In genomic region chr3:27454461-27454860, GRCh38 we compare ENCODE assay signal across 23 cellular contexts. TPM values are rescaled to one million over a fixed set of nuclear protein-coding genes. Genes with fewer than 3 reads are reported as not detected.
DNase-seq lines count a peak whose midpoint lies in the region; ATAC-seq lines count a peak whose summit lies in the region.
"Had no signal": no experiment of that assay in that cellular context is flagged by ENCODE, and none has a peak within 500 bp of the region (broad histone marks: within the 10 kb centered on the region; RNA-seq: fewer than 3 reads in every experiment).

No MANE protein-coding gene starts in this region.

- H3K27ac Mint-ChIP-seq in activated naive CD4-positive, alpha-beta T cell treated with anti-CD3 and anti-CD28 coated beads for 36 hours: peak overlapping the region; percentile 82
- H3K27ac Mint-ChIP-seq in activated naive CD4-positive, alpha-beta T cell treated with anti-CD3 and anti-CD28 coated beads, Interleukin-2, amount 10 ng/mL, durations not matched to agents 7 days and 5 days: no peak overlapping the region
- H3K27ac Mint-ChIP-seq in T-cell: peak overlapping the region; percentile 24 to 40
- H3K27ac Mint-ChIP-seq in activated naive CD8-positive, alpha-beta T cell treated with anti-CD3 and anti-CD28 coated beads, Interleukin-2, amount 10 ng/mL, durations not matched to agents 7 days and 5 days: peak overlapping the region; percentile 21
- peak overlapping the region; percentile 34 for H3K27ac Mint-ChIP-seq in stimulated activated effector memory CD8-positive, alpha-beta T cell treated with anti-CD3 and anti-CD28 coated beads, Interleukin-12 subunit alpha, Interleukin-12 subunit beta, amount 100 ng/mL, for 72 hours
- H3K27ac Mint-ChIP-seq: dendritic cell treated with granulocyte-macrophage colony-stimulating factor and Interleukin-4, amounts not matched to agents 40 ng/mL and 50 ng/mL, for 4 days had no signal

- ATAC-seq in T-cell (replicated peaks in 1 of 4) (no peak), HG02610 (IDR thresholded peaks at IDR 0.05; ENCODE audit: unreplicated experiment) (no peak)
- no peak for ATAC-seq in activated naive CD8-positive, alpha-beta T cell treated with anti-CD3 and anti-CD28 coated beads, Interleukin-2, amount 10 ng/mL, durations not matched to agents 7 days and 5 days (ENCODE audit: low read depth)
- peak; percentile 54 for ATAC-seq in stimulated activated effector memory CD8-positive, alpha-beta T cell treated with anti-CD3 and anti-CD28 coated beads, Interleukin-12 subunit alpha, Interleukin-12 subunit beta, amount 100 ng/mL, for 72 hours
- ATAC-seq: gastroesophageal sphincter had no signal

- POLR2A ChIA-PET in T-cell (lab: Charles Lee): no interaction called here
- POLR2A ChIA-PET in activated naive CD8-positive, alpha-beta T cell treated with anti-CD3 and anti-CD28 coated beads, Interleukin-2, amount 10 ng/mL, durations not matched to agents 7 days and 5 days (lab: Charles Lee): no interaction called here

- H3K4me1 Mint-ChIP-seq in activated naive CD4-positive, alpha-beta T cell treated with anti-CD3 and anti-CD28 coated beads for 36 hours (ENCODE audit: low read depth): peaks cover 52% of the 10 kb centered on the region
- H3K4me1 Mint-ChIP-seq in activated naive CD4-positive, alpha-beta T cell treated with anti-CD3 and anti-CD28 coated beads, Interleukin-2, amount 10 ng/mL, durations not matched to agents 7 days and 5 days: peaks cover 24% of the 10 kb centered on the region
- H3K4me1 Mint-ChIP-seq in T-cell: peaks cover 60 to 72% (median 67%) of the 10 kb centered on the region in 3 donors
- peaks cover 17% of the 10 kb centered on the region for H3K4me1 Mint-ChIP-seq in activated naive CD8-positive, alpha-beta T cell treated with anti-CD3 and anti-CD28 coated beads, Interleukin-2, amount 10 ng/mL, durations not matched to agents 7 days and 5 days
- peaks cover 37% of the 10 kb centered on the region for H3K4me1 Mint-ChIP-seq in stimulated activated effector memory CD8-positive, alpha-beta T cell treated with anti-CD3 and anti-CD28 coated beads, Interleukin-12 subunit alpha, Interleukin-12 subunit beta, amount 100 ng/mL, for 72 hours

- H3K9me3 Mint-ChIP-seq in activated naive CD4-positive, alpha-beta T cell treated with anti-CD3 and anti-CD28 coated beads for 36 hours: no peaks in the 10 kb centered on the region
- no peaks in the 10 kb centered on the region for H3K9me3 Mint-ChIP-seq in activated naive CD4-positive, alpha-beta T cell treated with anti-CD3 and anti-CD28 coated beads, Interleukin-2, amount 10 ng/mL, durations not matched to agents 7 days and 5 days
- no peaks in the 10 kb centered on the region for H3K9me3 Mint-ChIP-seq in T-cell
- H3K9me3 Mint-ChIP-seq in activated naive CD8-positive, alpha-beta T cell treated with anti-CD3 and anti-CD28 coated beads, Interleukin-2, amount 10 ng/mL, durations not matched to agents 7 days and 5 days: no peaks in the 10 kb centered on the region
- no peaks in the 10 kb centered on the region for H3K9me3 Mint-ChIP-seq in stimulated activated effector memory CD8-positive, alpha-beta T cell treated with anti-CD3 and anti-CD28 coated beads, Interleukin-12 subunit alpha, Interleukin-12 subunit beta, amount 100 ng/mL, for 72 hours
- H3K9me3 Mint-ChIP-seq: CD14-positive monocyte; dendritic cell treated with granulocyte-macrophage colony-stimulating factor and Interleukin-4, amounts not matched to agents 40 ng/mL and 50 ng/mL, for 4 days; H9; naive B cell had no signal

- no peak overlapping the region for H3K4me3 Mint-ChIP-seq in activated naive CD4-positive, alpha-beta T cell treated with anti-CD3 and anti-CD28 coated beads for 36 hours
- H3K4me3 Mint-ChIP-seq in activated naive CD4-positive, alpha-beta T cell treated with anti-CD3 and anti-CD28 coated beads, Interleukin-2, amount 10 ng/mL, durations not matched to agents 7 days and 5 days: no peak overlapping the region
- H3K4me3 Mint-ChIP-seq in T-cell: no peak overlapping the region
- H3K4me3 Mint-ChIP-seq in activated naive CD8-positive, alpha-beta T cell treated with anti-CD3 and anti-CD28 coated beads, Interleukin-2, amount 10 ng/mL, durations not matched to agents 7 days and 5 days: no peak overlapping the region
- peak overlapping the region; percentile 15 for H3K4me3 Mint-ChIP-seq in stimulated activated effector memory CD8-positive, alpha-beta T cell treated with anti-CD3 and anti-CD28 coated beads, Interleukin-12 subunit alpha, Interleukin-12 subunit beta, amount 100 ng/mL, for 72 hours
- H3K4me3 Mint-ChIP-seq: CD14-positive monocyte; dendritic cell treated with granulocyte-macrophage colony-stimulating factor and Interleukin-4, amounts not matched to agents 40 ng/mL and 50 ng/mL, for 4 days; H9 had no signal

- H3K27me3 Mint-ChIP-seq in activated naive CD4-positive, alpha-beta T cell treated with anti-CD3 and anti-CD28 coated beads for 36 hours (ENCODE audit: low read depth): no peaks in the 10 kb centered on the region
- no peaks in the 10 kb centered on the region for H3K27me3 Mint-ChIP-seq in activated naive CD4-positive, alpha-beta T cell treated with anti-CD3 and anti-CD28 coated beads, Interleukin-2, amount 10 ng/mL, durations not matched to agents 7 days and 5 days
- H3K27me3 Mint-ChIP-seq in T-cell: no peaks in the 10 kb centered on the region
- no peaks in the 10 kb centered on the region for H3K27me3 Mint-ChIP-seq in activated naive CD8-positive, alpha-beta T cell treated with anti-CD3 and anti-CD28 coated beads, Interleukin-2, amount 10 ng/mL, durations not matched to agents 7 days and 5 days
- H3K27me3 Mint-ChIP-seq: dendritic cell treated with granulocyte-macrophage colony-stimulating factor and Interleukin-4, amounts not matched to agents 40 ng/mL and 50 ng/mL, for 4 days; naive B cell had no signal

- no peak for DNase-seq in activated naive CD4-positive, alpha-beta T cell treated with anti-CD3 and anti-CD28 coated beads for 36 hours
- DNase-seq in activated naive CD4-positive, alpha-beta T cell treated with anti-CD3 and anti-CD28 coated beads, Interleukin-2, amount 10 ng/mL, durations not matched to agents 7 days and 5 days: no peak
- no peak for DNase-seq in T-cell
- DNase-seq in activated naive CD8-positive, alpha-beta T cell treated with anti-CD3 and anti-CD28 coated beads, Interleukin-2, amount 10 ng/mL, durations not matched to agents 7 days and 5 days: no peak
- no peak for DNase-seq in stimulated activated effector memory CD8-positive, alpha-beta T cell treated with anti-CD3 and anti-CD28 coated beads, Interleukin-12 subunit alpha, Interleukin-12 subunit beta, amount 100 ng/mL, for 72 hours (ENCODE audit: low spot score in 2 of 2)
- DNase-seq in H4 (ENCODE audit: low spot score): no peak
- DNase-seq in C1 segment of cervical spinal cord (lab: John Stamatoyannopoulos, UW): no peak
- DNase-seq: activated gamma-delta T cell treated with Interleukin-2 at 50 U/mL for 16 hours, caudate nucleus, esophagus squamous epithelium, H9, hypothalamus, left lung, naive B cell, NCI-H1105, NCI-H1930, NCI-H82, SK-N-SH, trophoblast cell had no signal

- CTCF ChIA-PET in activated naive CD4-positive, alpha-beta T cell treated with anti-CD3 and anti-CD28 coated beads for 36 hours (lab: Charles Lee): interaction anchor here (0.8 to 0.9 kb wide), 2 partner anchors 27 to 97 kb away, joined by 3 to 4 read pairs; no protein-coding TSS in a partner anchor
- CTCF ChIA-PET in activated naive CD4-positive, alpha-beta T cell treated with anti-CD3 and anti-CD28 coated beads, Interleukin-2, amount 10 ng/mL, durations not matched to agents 7 days and 5 days (lab: Charles Lee): interaction anchor here (1.0 kb wide), 2 partner anchors 97 to 227 kb away, joined by 3 to 5 read pairs; no protein-coding TSS in a partner anchor
- CTCF ChIA-PET in T-cell (lab: Charles Lee): no interaction called here

- intact Hi-C loops in activated naive CD4-positive, alpha-beta T cell treated with anti-CD3 and anti-CD28 coated beads for 36 hours (cut with micrococcal nuclease): loop anchor here (2.0 kb wide), 1 partner anchor 30 kb away; the partner anchor contains the start of gene SLC4A7

- H3K36me3 Mint-ChIP-seq in activated naive CD4-positive, alpha-beta T cell treated with anti-CD3 and anti-CD28 coated beads for 36 hours (ENCODE audit: low read depth): peaks cover 10% of the 10 kb centered on the region
- H3K36me3 Mint-ChIP-seq in activated naive CD4-positive, alpha-beta T cell treated with anti-CD3 and anti-CD28 coated beads, Interleukin-2, amount 10 ng/mL, durations not matched to agents 7 days and 5 days: peaks cover 11% of the 10 kb centered on the region
- peaks cover 28% of the 10 kb centered on the region for H3K36me3 Mint-ChIP-seq in T-cell
- H3K36me3 Mint-ChIP-seq in activated naive CD8-positive, alpha-beta T cell treated with anti-CD3 and anti-CD28 coated beads, Interleukin-2, amount 10 ng/mL, durations not matched to agents 7 days and 5 days: peaks cover 9% of the 10 kb centered on the region
- peaks cover 14% of the 10 kb centered on the region for H3K36me3 Mint-ChIP-seq in stimulated activated effector memory CD8-positive, alpha-beta T cell treated with anti-CD3 and anti-CD28 coated beads, Interleukin-12 subunit alpha, Interleukin-12 subunit beta, amount 100 ng/mL, for 72 hours

RNA-seq across cellular contexts. Expression of gene SLC4A7, which starts 29.7 kb away (rescaled TPM):
- total RNA-seq in activated naive CD4-positive, alpha-beta T cell treated with anti-CD3 and anti-CD28 coated beads for 36 hours: 10 to 100 TPM; 37.0 to 39.0 TPM
- total RNA-seq in T-cell: 10 to 100 TPM; 47.4 to 66.4 (median 55.5) TPM
- 10 to 100 TPM; 49.5 to 54.1 TPM for total RNA-seq in activated naive CD8-positive, alpha-beta T cell treated with anti-CD3 and anti-CD28 coated beads, Interleukin-2, amount 10 ng/mL, durations not matched to agents 7 days and 5 days
- 9.0 and 11.4 TPM in 2 replicates for total RNA-seq in H4 (2014; rRNA removed; shearing (Covaris generic))

Comparison
In these comparisons a context has a peak if more than half of its experiments do, and no peak if none do; other contexts are left out.
1. CTCF ChIA-PET loops: an anchor here in activated naive CD4-positive, alpha-beta T cell treated with anti-CD3 and anti-CD28 coated beads for 36 hours (0.8 to 0.9 kb wide) and activated naive CD4-positive, alpha-beta T cell treated with anti-CD3 and anti-CD28 coated beads, Interleukin-2, amount 10 ng/mL, durations not matched to agents 7 days and 5 days (1.0 kb wide); none called in T-cell.